In genomic region chr2:236976271-236977120, GRCh38 we compare ENCODE assay signal across 25 cellular contexts.
A peak's percentile ranks its signal among the peaks of the same experiment; 100 is the strongest.
DNase-seq lines count a peak whose midpoint lies in the region; ATAC-seq and TF ChIP-seq lines count a peak whose summit lies in the region.
"Had no signal": no experiment of that assay in that cellular context is flagged by ENCODE, and none has a peak within 500 bp of the region (broad histone marks: within the 10 kb centered on the region; RNA-seq: fewer than 3 reads in every experiment).

No MANE protein-coding gene starts in this region.

- H3K4me1 Mint-ChIP-seq in natural killer cell treated with Interleukin-12 subunit alpha and Interleukin-12 subunit beta and Interleukin-15 and Interleukin-18, amount 100 ng/mL, for 72 hours (ENCODE audit: low read depth in 2 of 2): no peaks in the 10 kb centered on the region
- H3K4me1 Mint-ChIP-seq in natural killer cell: no peaks in the 10 kb centered on the region
- H3K4me1 Mint-ChIP-seq in brain: peaks cover 65% of the 10 kb centered on the region
- H3K4me1 Mint-ChIP-seq: activated CD4-positive, alpha-beta T cell treated with anti-CD3 and anti-CD28 coated beads for 36 hours; activated naive CD4-positive, alpha-beta T cell treated with anti-CD3 and anti-CD28 coated beads, Interleukin-2, amount 10 ng/mL, durations not matched to agents 7 days and 5 days; B cell had no signal

- no peaks in the 10 kb centered on the region for H3K36me3 ChIP-seq in upper lobe of right lung
- H3K36me3 ChIP-seq: pancreas, sigmoid colon had no signal

- H3K4me1 ChIP-seq in upper lobe of right lung: peaks cover 8% of the 10 kb centered on the region

- no peaks in the 10 kb centered on the region for H3K36me3 Mint-ChIP-seq in natural killer cell treated with Interleukin-12 subunit alpha and Interleukin-12 subunit beta and Interleukin-15 and Interleukin-18, amount 100 ng/mL, for 72 hours
- H3K36me3 Mint-ChIP-seq in natural killer cell (no peaks in the 10 kb centered on the region), brain (no peaks in the 10 kb centered on the region)
- H3K36me3 Mint-ChIP-seq: activated naive CD4-positive, alpha-beta T cell treated with anti-CD3 and anti-CD28 coated beads, Interleukin-2, amount 10 ng/mL, durations not matched to agents 7 days and 5 days had no signal

- H3K4me3 ChIP-seq in upper lobe of right lung: no peak overlapping the region
- H3K4me3 ChIP-seq: A549, pancreas, sigmoid colon had no signal

- H3K9me3 ChIP-seq in upper lobe of right lung: no peaks in the 10 kb centered on the region
- H3K9me3 ChIP-seq: A549, pancreas, sigmoid colon had no signal

- ATAC-seq in natural killer cell treated with Interleukin-12 subunit alpha and Interleukin-12 subunit beta and Interleukin-15 and Interleukin-18, amount 100 ng/mL, for 72 hours: no peak
- ATAC-seq in natural killer cell (no peak), upper lobe of right lung (peak; percentile 49), GM18520 (IDR thresholded peaks at IDR 0.05; ENCODE audit: unreplicated experiment) (no peak), HG02885 (IDR thresholded peaks at IDR 0.05; ENCODE audit: poor library complexity, unreplicated experiment) (no peak)
- ATAC-seq: A549; activated CD4-positive, alpha-beta T cell treated with anti-CD3 and anti-CD28 coated beads for 36 hours; activated T-cell treated with anti-CD3 and anti-CD28 coated beads, Interleukin-2, amount 50 U/mL, for 72 hours; pancreas had no signal

- H3K27me3 ChIP-seq in upper lobe of right lung: no peaks in the 10 kb centered on the region
- H3K27me3 ChIP-seq: pancreas, sigmoid colon had no signal

- H3K27me3 Mint-ChIP-seq in natural killer cell treated with Interleukin-12 subunit alpha and Interleukin-12 subunit beta and Interleukin-15 and Interleukin-18, amount 100 ng/mL, for 72 hours: peaks cover 11 to 19% of the 10 kb centered on the region in 2 donors
- H3K27me3 Mint-ChIP-seq in natural killer cell (ENCODE audit: low read depth in 2 of 2) (peaks cover 8 to 48% of the 10 kb centered on the region in 2 donors), brain (peaks cover 3% of the 10 kb centered on the region)
- H3K27me3 Mint-ChIP-seq: activated CD4-positive, alpha-beta T cell treated with anti-CD3 and anti-CD28 coated beads for 36 hours had no signal

- no peaks in the 10 kb centered on the region for H3K9me3 Mint-ChIP-seq in natural killer cell treated with Interleukin-12 subunit alpha and Interleukin-12 subunit beta and Interleukin-15 and Interleukin-18, amount 100 ng/mL, for 72 hours
- H3K9me3 Mint-ChIP-seq in natural killer cell (no peaks in the 10 kb centered on the region), brain (peaks cover 0 to 2% (median 0%) of the 10 kb centered on the region in 5 experiments)
- H3K9me3 Mint-ChIP-seq: activated naive CD4-positive, alpha-beta T cell treated with anti-CD3 and anti-CD28 coated beads, Interleukin-2, amount 10 ng/mL, durations not matched to agents 7 days and 5 days; activated T-cell treated with anti-CD3 and anti-CD28 coated beads, Interleukin-2, amount 50 U/mL, for 72 hours had no signal

- no peak for TF ChIP-seq CTCF in natural killer cell (IDR thresholded peaks at IDR 0.05)
- TF ChIP-seq CTCF in brain (conservative IDR thresholded peaks at IDR 0.05): no peak
- no peak for TF ChIP-seq CTCF in upper lobe of right lung (IDR thresholded peaks at IDR 0.05)

- H3K27ac ChIP-seq in upper lobe of right lung: no peak overlapping the region
- H3K27ac ChIP-seq: A549, pancreas had no signal

- no peak overlapping the region for H3K4me3 Mint-ChIP-seq in natural killer cell treated with Interleukin-12 subunit alpha and Interleukin-12 subunit beta and Interleukin-15 and Interleukin-18, amount 100 ng/mL, for 72 hours
- H3K4me3 Mint-ChIP-seq in natural killer cell (no peak overlapping the region), brain (peak overlapping the region in 1 of 5 experiments; percentile 26)
- H3K4me3 Mint-ChIP-seq: activated CD4-positive, alpha-beta T cell treated with anti-CD3 and anti-CD28 coated beads for 36 hours; activated naive CD4-positive, alpha-beta T cell treated with anti-CD3 and anti-CD28 coated beads, Interleukin-2, amount 10 ng/mL, durations not matched to agents 7 days and 5 days; activated T-cell treated with anti-CD3 and anti-CD28 coated beads, Interleukin-2, amount 50 U/mL, for 72 hours; B cell had no signal

- intact Hi-C loops in natural killer cell (cut with micrococcal nuclease): no loop called here
- intact Hi-C loops in upper lobe of right lung (cut with DNase I): no loop called here

- H3K27ac Mint-ChIP-seq in natural killer cell treated with Interleukin-12 subunit alpha and Interleukin-12 subunit beta and Interleukin-15 and Interleukin-18, amount 100 ng/mL, for 72 hours: no peak overlapping the region
- no peak overlapping the region for H3K27ac Mint-ChIP-seq in natural killer cell
- peak overlapping the region in 3 of 5 experiments; percentile 57 to 98 (median 64) for H3K27ac Mint-ChIP-seq in brain
- H3K27ac Mint-ChIP-seq: activated CD4-positive, alpha-beta T cell treated with anti-CD3 and anti-CD28 coated beads for 36 hours; activated naive CD4-positive, alpha-beta T cell treated with anti-CD3 and anti-CD28 coated beads, Interleukin-2, amount 10 ng/mL, durations not matched to agents 7 days and 5 days; activated T-cell treated with anti-CD3 and anti-CD28 coated beads, Interleukin-2, amount 50 U/mL, for 72 hours; B cell had no signal

- DNase-seq in natural killer cell treated with Interleukin-12 subunit alpha and Interleukin-12 subunit beta and Interleukin-15 and Interleukin-18, amount 100 ng/mL, for 72 hours (ENCODE audit: low spot score): peak; percentile 22
- DNase-seq in natural killer cell: no peak
- peak; percentile 49 for DNase-seq in mesenteric fat pad (ENCODE audit: low spot score)
- no peak for DNase-seq in upper lobe of right lung
- DNase-seq in NCI-H187 treated with DMSO at 0.1 percent for 48 hours (lab: John Stamatoyannopoulos, UW): no peak
- DNase-seq: activated CD4-positive, alpha-beta T cell treated with anti-CD3 and anti-CD28 coated beads for 36 hours; activated naive CD4-positive, alpha-beta T cell treated with anti-CD3 and anti-CD28 coated beads, Interleukin-2, amount 10 ng/mL, durations not matched to agents 7 days and 5 days; activated T-cell treated with anti-CD3 and anti-CD28 coated beads, Interleukin-2, amount 50 U/mL, for 72 hours; caudate nucleus; EL; foreskin fibroblast; HCEC 1CT; islet precursor cell; KG1; mammary epithelial cell; NCI-H1694 treated with DMSO at 0.1 percent for 48 hours; NCI-H526; pancreas; sigmoid colon; substantia nigra had no signal

Comparison
In these comparisons a context has a peak if more than half of its experiments do, and no peak if none do; other contexts are left out.
1. DNase-seq: peak in natural killer cell treated with Interleukin-12 subunit alpha and Interleukin-12 subunit beta and Interleukin-15 and Interleukin-18, amount 100 ng/mL, for 72 hours (single experiment) and mesenteric fat pad (single experiment); none in natural killer cell (single experiment), upper lobe of right lung (single experiment) and NCI-H187 treated with DMSO at 0.1 percent for 48 hours (single experiment).
2. H3K27ac Mint-ChIP-seq: peak in brain (3 of 5); none in natural killer cell treated with Interleukin-12 subunit alpha and Interleukin-12 subunit beta and Interleukin-15 and Interleukin-18, amount 100 ng/mL, for 72 hours (0 of 2) and natural killer cell (0 of 2).